In the genomic region with DNA sequence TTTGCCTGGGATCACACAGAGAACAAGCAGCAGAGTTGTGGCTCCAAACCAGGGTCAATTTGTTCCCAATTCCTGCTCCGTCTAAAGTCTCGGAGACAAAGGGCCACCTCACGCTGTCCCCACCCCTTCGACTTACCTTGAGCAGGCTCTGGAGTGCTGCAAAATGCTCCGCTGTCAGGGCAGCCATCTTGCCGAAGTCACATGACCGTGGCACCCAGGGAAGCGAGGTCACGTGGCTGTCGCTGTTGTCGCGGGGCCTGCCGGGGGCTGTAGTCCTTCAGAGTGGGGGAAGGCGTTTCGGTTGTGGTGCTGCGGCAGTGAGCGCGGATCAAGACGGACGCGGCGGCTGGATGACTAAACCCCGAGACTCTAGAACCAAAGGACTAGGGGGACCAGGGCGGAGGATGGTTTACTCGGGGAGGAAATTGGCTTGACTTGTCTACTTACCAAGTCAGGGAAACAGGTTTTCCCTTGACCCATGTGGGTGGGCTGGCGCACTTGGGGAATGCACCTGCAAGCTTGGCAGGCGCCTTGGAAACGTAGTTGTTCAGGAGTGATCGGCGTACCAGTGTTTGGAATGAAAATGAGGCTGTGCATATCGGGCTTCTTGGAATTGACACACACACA, we compare ENCODE assay signal across 8 cellular contexts. TPM values are rescaled to one million over a fixed set of nuclear protein-coding genes. Genes with fewer than 3 reads are reported as not detected.
DNase-seq lines count a peak whose midpoint lies in the region; ATAC-seq, FAIRE-seq and TF ChIP-seq lines count a peak whose summit lies in the region.

A gene (minus strand): TSS at position 199 of the 627 bp plus-strand sequence. CDS start 12 bp downstream, at position 187.

- no peaks in the 10 kb centered on the region for H3K36me3 ChIP-seq in right atrium auricular region
- H3K36me3 ChIP-seq in psoas muscle (ENCODE audit: insufficient read depth in 1 of 2, low read depth in 1 of 2), result no peaks in the 10 kb centered on the region

- H3K4me3 ChIP-seq in right atrium auricular region (peak within 1 kb of the TSS; percentile 60 to 72), psoas muscle (peak within 1 kb of the TSS; percentile 68)

- WGBS in psoas muscle, 3 donors, result 1 to 2% (median 2%) methylated on average over 31 of the region's 31 CpGs

- ATAC-seq in GM18498 (IDR thresholded peaks at IDR 0.05; ENCODE audit: unreplicated experiment) (peak; percentile 100), HG02938 (IDR thresholded peaks at IDR 0.05; ENCODE audit: unreplicated experiment) (peak; percentile 99), psoas muscle (peak; percentile 99 to 100 (median 100))

- H3K9me3 ChIP-seq in right atrium auricular region, result no peaks in the 10 kb centered on the region
- no peaks in the 10 kb centered on the region for H3K9me3 ChIP-seq in psoas muscle

- no peak for TF ChIP-seq CTCF in right atrium auricular region (IDR thresholded peaks at IDR 0.05)
- TF ChIP-seq CTCF in psoas muscle (IDR thresholded peaks at IDR 0.05), result no peak

- FAIRE-seq in urothelium cell line (lab: Jason Lieb, UNC), result peak; percentile 61

- H3K4me1 ChIP-seq in right atrium auricular region, result peaks cover 0 to 11% of the 10 kb centered on the region in 2 donors
- H3K4me1 ChIP-seq in psoas muscle, result peaks cover 18% of the 10 kb centered on the region

- H3K27ac ChIP-seq in right atrium auricular region (peak within 1 kb of the TSS; percentile 30 to 56), psoas muscle (peak within 1 kb of the TSS; percentile 31)

- intact Hi-C loops in psoas muscle (cut with DNase I), result no loop called here

- H3K27me3 ChIP-seq in right atrium auricular region, result no peaks in the 10 kb centered on the region
- H3K27me3 ChIP-seq in psoas muscle (ENCODE audit: insufficient read depth in 3 of 3, low read length in 2 of 3), result no peaks in the 10 kb centered on the region

- DNase-seq in NCI-H187 (lab: John Stamatoyannopoulos, UW) (peak; percentile 82 to 96), T-helper 2 cell (peak; percentile 86 to 96 (median 90)), anterior cingulate cortex (lab: John Stamatoyannopoulos, UW) (peak; percentile 30 to 98 (median 93)), right atrium auricular region (ENCODE audit: low spot score) (peak; percentile 98), psoas muscle (peak; percentile 94 to 96), urothelium cell line (ENCODE audit: low spot score) (peak; percentile 97)

RNA-seq across cellular contexts. Expression of the gene that starts here (rescaled TPM):
- 10 to 100 TPM; 26.3 to 32.8 TPM for total RNA-seq in right atrium auricular region
- total RNA-seq in psoas muscle, result 10 to 100 TPM; 52.1 to 79.6 (median 71.8) TPM
- 10 to 100 TPM; 53.0 to 67.2 (median 54.0) TPM for polyA plus RNA-seq in psoas muscle

Comparison
In these comparisons a context has a peak if more than half of its experiments do, and no peak if none do; other contexts are left out.
1. Peak in every context shown above with its lines: DNase-seq, ATAC-seq, H3K4me3 ChIP-seq and H3K27ac ChIP-seq.